ENCODE assay signal across 10 cellular contexts in genomic region chr16:89200124-89200849, GRCh38. TPM values are rescaled to one million over a fixed set of nuclear protein-coding genes. Genes with fewer than 3 reads are reported as not detected.
A peak's percentile ranks its signal among the peaks of the same experiment; 100 is the strongest.
DNase-seq lines count a peak whose midpoint lies in the region; ATAC-seq and TF ChIP-seq lines count a peak whose summit lies in the region.
"Had no signal": no experiment of that assay in that cellular context is flagged by ENCODE, and none has a peak within 500 bp of the region (broad histone marks: within the 10 kb centered on the region; RNA-seq: fewer than 3 reads in every experiment).

Gene SLC22A31, minus strand, starts transcription at chr16:89200537. Its CDS starts 36 bp downstream, at chr16:89200501.

- H3K9ac ChIP-seq in HCT116 (ENCODE audit: low read length) (peak within 1 kb of the TSS; percentile 60), neural progenitor cell (no peak within 1 kb of the TSS)

- no peak for TF ChIP-seq POLR2A in HCT116 (IDR thresholded peaks at IDR 0.05; ENCODE audit: borderline replicate concordance, extremely low read depth, insufficient read depth, insufficient read length)

- H3K4me1 Mint-ChIP-seq in CD14-positive monocyte (peaks cover 16% of the 10 kb centered on the region), neural progenitor cell (peaks cover 10% of the 10 kb centered on the region)
- H3K4me1 Mint-ChIP-seq: neural crest cell had no signal

- H3K27me3 Mint-ChIP-seq in CD14-positive monocyte (ENCODE audit: low read depth in 3 of 3) (peaks cover 44 to 65% (median 59%) of the 10 kb centered on the region in 3 donors), neural progenitor cell (ENCODE audit: insufficient read depth, low read depth) (peaks cover 36% of the 10 kb centered on the region)

- H3K36me3 ChIP-seq in HCT116 (ENCODE audit: control insufficient read depth in 1 of 2, insufficient read depth in 2 of 2, low read length in 2 of 2) (no peaks in the 10 kb centered on the region), neural progenitor cell (no peaks in the 10 kb centered on the region)

- H3K27ac Mint-ChIP-seq in CD14-positive monocyte, result peak within 1 kb of the TSS in 1 of 7 donors; percentile 20
- no peak within 1 kb of the TSS for H3K27ac Mint-ChIP-seq in neural progenitor cell

- intact Hi-C loops in CD14-positive monocyte (cut with micrococcal nuclease), result no loop called here
- intact Hi-C loops in HCT116 (cut with micrococcal nuclease), result loop anchor here (2.0 kb wide), 1 partner anchor 29 kb away; the partner anchor contains the start of gene CDH15

- peaks cover 5 to 22% of the 10 kb centered on the region in 2 experiments for H3K4me1 ChIP-seq in HCT116 (ENCODE audit: control insufficient read depth in 1 of 2, insufficient read depth in 2 of 2, low read length in 2 of 2)
- H3K4me1 ChIP-seq in neural progenitor cell, result peaks cover 10% of the 10 kb centered on the region

- peaks cover 3 to 6% of the 10 kb centered on the region in 2 donors for H3K36me3 Mint-ChIP-seq in CD14-positive monocyte
- H3K36me3 Mint-ChIP-seq in neural progenitor cell, result no peaks in the 10 kb centered on the region

- H3F3A ChIP-seq in neural progenitor cell (ENCODE audit: low read depth), result peaks cover 17% of the 10 kb centered on the region

- H3K4me2 ChIP-seq in HCT116 (ENCODE audit: low read length) (peak within 1 kb of the TSS; percentile 75), neural progenitor cell (peak within 1 kb of the TSS; percentile 83)

- TSS peak; percentile 58 for BruUV-seq in HCT116 (replicated peaks; lab: Mats Ljungman, UMichigan)

- H3K27me3 ChIP-seq in HCT116 (ENCODE audit: insufficient read depth, low read length), result no peaks in the 10 kb centered on the region
- peaks cover 85% of the 10 kb centered on the region for H3K27me3 ChIP-seq in neural progenitor cell

- ATAC-seq in HCT116 (no peak; the same call in 1 of the 2 replicates), HG02884 (IDR thresholded peaks at IDR 0.05; ENCODE audit: unreplicated experiment) (no peak)

- peak within 1 kb of the TSS; percentile 64 to 83 for H3K4me3 Mint-ChIP-seq in CD14-positive monocyte
- H3K4me3 Mint-ChIP-seq in neural progenitor cell, result peak within 1 kb of the TSS; percentile 80
- H3K4me3 Mint-ChIP-seq: neural crest cell had no signal

- DNase-seq in CD14-positive monocyte (ENCODE audit: low spot score) (peak; percentile 45), HCT116 (ENCODE audit: low read depth, low spot score) (no peak), ecto neural progenitor cell (ENCODE audit: low spot score) (peak; percentile 59), neural progenitor cell (ENCODE audit: low spot score) (peak; percentile 27), GM13976 (ENCODE audit: low spot score) (no peak), islet precursor cell (no peak)
- no peak for DNase-seq in activated effector memory CD4-positive, alpha-beta T cell treated with anti-CD3 and anti-CD28 coated beads, Interleukin-2, amount 50 U/mL, for 16 hours

- CTCF ChIA-PET in HCT116 (lab: Charles Lee), result interaction anchor here (1.4 kb wide), 1 partner anchor 29 kb away, joined by 3 read pairs; the partner anchor contains the start of gene CDH15

- no peaks in the 10 kb centered on the region for H3K9me2 ChIP-seq in HCT116 (ENCODE audit: insufficient read depth)

- no peak for TF ChIP-seq RAD21 in HCT116 (IDR thresholded peaks at IDR 0.05; ENCODE audit: low read depth)

- H3K27ac ChIP-seq in HCT116 (ENCODE audit: low read depth, low read length) (peak within 1 kb of the TSS; percentile 60; the same call in 1 of the 2 replicates), neural progenitor cell (no peak within 1 kb of the TSS)
- H3K27ac ChIP-seq: body of pancreas had no signal

- no peak for TF ChIP-seq CTCF in CD14-positive monocyte (IDR thresholded peaks at IDR 0.05)
- no peak for TF ChIP-seq CTCF in HCT116 (IDR thresholded peaks at IDR 0.05 in 2 of 3, conservative IDR thresholded peaks at IDR 0.05 in 1 of 3; ENCODE audit: borderline replicate concordance in 1 of 3, insufficient read depth in 1 of 3, low read depth in 2 of 3, low read length in 2 of 3)
- TF ChIP-seq CTCF in neural progenitor cell (IDR thresholded peaks at IDR 0.05), result no peak
- no peak for TF ChIP-seq CTCF in GM13976 (IDR thresholded peaks at IDR 0.05; ENCODE audit: borderline replicate concordance, control extremely low read depth, extremely low read depth, insufficient read depth, missing control alignments)

- H4K20me1 ChIP-seq in HCT116 (ENCODE audit: insufficient read depth) (no peaks in the 10 kb centered on the region), neural progenitor cell (ENCODE audit: low read depth) (peaks cover 19% of the 10 kb centered on the region)

- in situ Hi-C loops in GM13976 (cut with MboI; ENCODE audit: low sequenced_read_pairs, unreplicated experiment), result no loop called here

- H3K9me3 ChIP-seq in HCT116 (ENCODE audit: control insufficient read depth in 1 of 2, insufficient read depth in 1 of 2, low read depth in 1 of 2, low read length in 2 of 2), result no peaks in the 10 kb centered on the region
- H3K9me3 ChIP-seq in neural progenitor cell (ENCODE audit: low read depth), result no peaks in the 10 kb centered on the region
- H3K9me3 ChIP-seq: body of pancreas had no signal

- H3K9me3 Mint-ChIP-seq in CD14-positive monocyte, result peaks cover 3 to 20% (median 16%) of the 10 kb centered on the region in 7 donors
- peaks cover 9% of the 10 kb centered on the region for H3K9me3 Mint-ChIP-seq in neural progenitor cell
- H3K9me3 Mint-ChIP-seq: neural crest cell had no signal

- H3K79me2 ChIP-seq in HCT116 (ENCODE audit: insufficient read depth, low read length) (no peaks in the 10 kb centered on the region), neural progenitor cell (ENCODE audit: low read depth) (no peaks in the 10 kb centered on the region)

- RAD21 ChIA-PET in HCT116 (lab: Charles Lee; ENCODE audit: low non-redundant PET in 1 of 2, low total read pairs in 2 of 2, uncharacterized antibody in 2 of 2, unreplicated experiment in 2 of 2), result no interaction called here

- POLR2A ChIA-PET in HCT116 (lab: Charles Lee), result no interaction called here

- H2AFZ ChIP-seq in HCT116 (ENCODE audit: low read depth, low read length, poor library complexity, severe bottlenecking) (no peak within 1 kb of the TSS), neural progenitor cell (replicated peaks) (peak within 1 kb of the TSS; percentile 42)

- H3K4me3 ChIP-seq in HCT116 (replicated peaks in 1 of 2; ENCODE audit: low read depth in 1 of 2, low read length in 2 of 2), result peak within 1 kb of the TSS; percentile 53 to 57
- H3K4me3 ChIP-seq in neural progenitor cell, result peak within 1 kb of the TSS; percentile 51
- H3K4me3 ChIP-seq: body of pancreas had no signal

TF ChIP-seq in HCT116, 20 proteins besides CTCF, POLR2A, EP300 and RAD21 (continues in another document):
- TF ChIP-seq ELF1 (IDR thresholded peaks at IDR 0.05; ENCODE audit: borderline replicate concordance, low read depth), result no peak
- TF ChIP-seq TCF7L2 (IDR thresholded peaks at IDR 0.05; ENCODE audit: borderline replicate concordance, extremely low read depth, insufficient read depth, insufficient read length), result no peak
- no peak for TF ChIP-seq REST (IDR thresholded peaks at IDR 0.05; ENCODE audit: low read depth)
- no peak for TF ChIP-seq ATF3 (IDR thresholded peaks at IDR 0.05)
- TF ChIP-seq EGR1 (IDR thresholded peaks at IDR 0.05; ENCODE audit: low read depth), result no peak
- no peak for TF ChIP-seq POLR2AphosphoS5 (IDR thresholded peaks at IDR 0.05; ENCODE audit: low read depth, low read length)
- no peak for TF ChIP-seq EZH2 (IDR thresholded peaks at IDR 0.05)
- no peak for TF ChIP-seq MAX (IDR thresholded peaks at IDR 0.05)
- no peak for TF ChIP-seq CBX3 (IDR thresholded peaks at IDR 0.05; ENCODE audit: low read depth)
- TF ChIP-seq SRF (IDR thresholded peaks at IDR 0.05; ENCODE audit: low read depth), result no peak
- no peak for TF ChIP-seq FOSL1 (IDR thresholded peaks at IDR 0.05; ENCODE audit: low read depth)
- TF ChIP-seq SIN3A (IDR thresholded peaks at IDR 0.05; ENCODE audit: low read depth), result no peak
- no peak for TF ChIP-seq ZFX (IDR thresholded peaks at IDR 0.05)
- no peak for TF ChIP-seq ZNF274 (IDR thresholded peaks at IDR 0.05; ENCODE audit: low read depth, low read length)
- TF ChIP-seq SP1 (IDR thresholded peaks at IDR 0.05; ENCODE audit: low read depth), result no peak
- no peak for TF ChIP-seq JUND (IDR thresholded peaks at IDR 0.05)
- no peak for TF ChIP-seq CEBPB (IDR thresholded peaks at IDR 0.05; ENCODE audit: low read depth)

RNA-seq across cellular contexts. Expression of gene SLC22A31, which starts in this region (rescaled TPM):
- polyA plus RNA-seq in CD14-positive monocyte, result not detected
- total RNA-seq in HCT116 (2021; ENCODE audit: unreplicated experiment) (53.7 TPM), neural progenitor cell (ENCODE audit: low replicate concordance) (0.87 TPM in 1 of 2 replicates, not detected in the other)
- 33.6 and 34.3 TPM in 2 replicates for polyA plus RNA-seq in HCT116 (2012)

Comparison
In these comparisons a context has a peak if more than half of its experiments do, and no peak if none do; other contexts are left out.
1. RNA of gene SLC22A31 (total RNA-seq): 53.7 TPM in HCT116 (single experiment); 0.87 TPM in neural progenitor cell; every median in the first group is over 10 times any median in the second.
2. Peak in DNase-seq in CD14-positive monocyte; RNA of the gene not detected or under 1 TPM.
3. Peak in DNase-seq, H3K4me3 ChIP-seq and H3K4me2 ChIP-seq in neural progenitor cell; RNA of the gene not detected or under 1 TPM.